ENCODE assay signal across 8 cellular contexts in the genomic region with DNA sequence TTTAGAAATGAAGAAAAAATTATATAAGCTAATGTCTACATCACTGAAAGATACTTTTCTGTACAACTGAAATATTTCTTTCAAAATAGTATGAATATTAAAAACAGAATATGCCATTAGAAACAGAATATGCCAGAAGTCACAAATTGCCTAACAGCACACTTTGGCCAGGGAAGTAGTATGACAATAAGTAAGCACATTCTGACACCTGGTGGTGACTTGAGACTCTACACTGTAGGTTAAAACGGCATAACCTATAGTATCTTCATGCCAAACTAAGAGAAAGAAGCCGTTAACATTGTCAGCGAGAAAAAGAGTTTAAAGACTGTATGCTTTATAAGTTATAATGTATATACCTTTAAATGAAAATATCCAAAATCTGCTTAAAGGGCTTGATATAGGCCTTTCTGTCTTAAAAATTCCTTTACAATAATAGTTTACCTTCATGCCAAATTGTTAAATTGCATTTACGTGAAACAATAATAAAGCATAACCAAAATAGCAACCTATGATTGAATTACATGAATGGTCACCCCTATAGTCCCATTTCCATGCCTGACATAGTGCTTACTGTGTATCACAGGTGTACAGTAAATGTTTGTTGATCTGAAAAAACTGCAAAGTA. TPM values are rescaled to one million over a fixed set of nuclear protein-coding genes. Genes with fewer than 3 reads are reported as not detected.
A peak's percentile ranks its signal among the peaks of the same experiment; 100 is the strongest.
DNase-seq lines count a peak whose midpoint lies in the region; ATAC-seq, FAIRE-seq and TF ChIP-seq lines count a peak whose summit lies in the region.

No MANE protein-coding gene starts in this region.

- no peak for TF ChIP-seq EP300 in stomach (IDR thresholded peaks at IDR 0.05)

- ATAC-seq in GM19025 (IDR thresholded peaks at IDR 0.05; ENCODE audit: low read depth, unreplicated experiment) (peak; percentile 86), HG03108 (IDR thresholded peaks at IDR 0.05; ENCODE audit: unreplicated experiment) (peak; percentile 95)

- DNase-seq in CD8-positive, alpha-beta memory T cell, result peak; percentile 17 to 69 (median 54)
- peak; percentile 3 for DNase-seq in NCI-H2171 (lab: John Stamatoyannopoulos, UW)
- peak; percentile 70 for DNase-seq in WERI-Rb-1
- peak; percentile 75 for DNase-seq in midbrain (lab: John Stamatoyannopoulos, UW)
- peak; percentile 59 for DNase-seq in stomach

- no peaks in the 10 kb centered on the region for H3K27me3 ChIP-seq in CD8-positive, alpha-beta memory T cell (ENCODE audit: insufficient read depth, low read length, poor library complexity, severe bottlenecking)
- H3K27me3 ChIP-seq in WERI-Rb-1 (ENCODE audit: insufficient read depth, low read depth, severe bottlenecking) (no peaks in the 10 kb centered on the region), stomach (no peaks in the 10 kb centered on the region)

- H3K4me3 ChIP-seq in CD8-positive, alpha-beta memory T cell (ENCODE audit: low read length), result no peak overlapping the region
- no peak overlapping the region for H3K4me3 ChIP-seq in WERI-Rb-1 (ENCODE audit: low read depth, low read length)
- H3K4me3 ChIP-seq in stomach, result no peak overlapping the region

- no peak overlapping the region for H3K27ac Mint-ChIP-seq in CD8-positive, alpha-beta memory T cell

- no peaks in the 10 kb centered on the region for H3K9me3 ChIP-seq in CD8-positive, alpha-beta memory T cell (ENCODE audit: low read length)
- H3K9me3 ChIP-seq in WERI-Rb-1 (ENCODE audit: severe bottlenecking) (no peaks in the 10 kb centered on the region), stomach (no peaks in the 10 kb centered on the region)

- H3K36me3 Mint-ChIP-seq in CD8-positive, alpha-beta memory T cell, result no peaks in the 10 kb centered on the region

- no peak for TF ChIP-seq POLR2A in stomach (IDR thresholded peaks at IDR 0.05)

- no peaks in the 10 kb centered on the region for H3K4me1 Mint-ChIP-seq in CD8-positive, alpha-beta memory T cell

- no peaks in the 10 kb centered on the region for H3K4me1 ChIP-seq in CD8-positive, alpha-beta memory T cell (ENCODE audit: insufficient read depth, low read length)
- H3K4me1 ChIP-seq in stomach, result peaks cover 7 to 23% (median 15%) of the 10 kb centered on the region in 4 donors

- TF ChIP-seq CTCF in WERI-Rb-1 (IDR thresholded peaks at IDR 0.05; ENCODE audit: low read depth, low read length) (peak; percentile 67), stomach (IDR thresholded peaks at IDR 0.05) (peak in 6 of 7 experiments; percentile 25 to 94 (median 74))

- H3K9me3 Mint-ChIP-seq in CD8-positive, alpha-beta memory T cell, result no peaks in the 10 kb centered on the region

- peak; percentile 96 for FAIRE-seq in endometrium (lab: Jason Lieb, UNC)

- no peak overlapping the region for H3K4me3 Mint-ChIP-seq in CD8-positive, alpha-beta memory T cell

- intact Hi-C loops in stomach (cut with DNase I; ENCODE audit: low total_unique reads), result loop anchor here (10.0 kb wide), 1 partner anchor 319 kb away; no protein-coding TSS in a partner anchor

- no peaks in the 10 kb centered on the region for H3K36me3 ChIP-seq in CD8-positive, alpha-beta memory T cell (ENCODE audit: insufficient read depth, low read length)
- peaks cover 12% of the 10 kb centered on the region for H3K36me3 ChIP-seq in WERI-Rb-1
- H3K36me3 ChIP-seq in stomach, result peaks cover 0 to 3% (median 1%) of the 10 kb centered on the region in 4 donors

- no peak overlapping the region for H3K27ac ChIP-seq in CD8-positive, alpha-beta memory T cell (ENCODE audit: low read depth, low read length)
- no peak overlapping the region for H3K27ac ChIP-seq in WERI-Rb-1
- no peak overlapping the region for H3K27ac ChIP-seq in stomach

- WGBS in stomach, 5 donors, result 24 to 32% (median 26%) methylated on average over 4 of the region's 4 CpGs

- peaks cover 0 to 3% of the 10 kb centered on the region in 2 donors for H3K27me3 Mint-ChIP-seq in CD8-positive, alpha-beta memory T cell

- CTCF ChIA-PET in CD8-positive, alpha-beta memory T cell (lab: Charles Lee), result interaction anchor here (0.8 to 7.7 kb wide), 12 partner anchors 8 to 497 kb away, joined by 3 to 114 read pairs (median 4); no protein-coding TSS in a partner anchor

- POLR2A ChIA-PET in CD8-positive, alpha-beta memory T cell (lab: Charles Lee), result no interaction called here

RNA-seq across cellular contexts. Expression of a gene that starts 32.8 kb away (rescaled TPM):
- total RNA-seq in CD8-positive, alpha-beta memory T cell, result 1 to 10 TPM; 1.4 TPM
- polyA plus RNA-seq in CD8-positive, alpha-beta memory T cell, result 1.6 TPM
- total RNA-seq in stomach, result 100 to 1,000 TPM in 1 of 5 donors, 10 to 100 TPM in 4; 39.3 to 132 (median 68.8) TPM
- polyA plus RNA-seq in stomach, result 10 to 100 TPM in 2 of 3 donors, 1 to 10 TPM in 1; 6.0 to 13.3 (median 12.3) TPM

Comparison
In these comparisons a context has a peak if more than half of its experiments do, and no peak if none do; other contexts are left out.
1. DNase-seq: peak in every context shown above with its lines; median percentile 75 in midbrain; 70 in WERI-Rb-1; 59 in stomach; 54 in CD8-positive, alpha-beta memory T cell; 3 in NCI-H2171.
2. RNA of a gene that starts 32.8 kb away (total RNA-seq): 39.3 to 132 TPM in stomach; 1.4 TPM in CD8-positive, alpha-beta memory T cell; every median in the first group is over 10 times any median in the second.